22 cellular contexts compared by ENCODE assay signal in the genomic region with DNA sequence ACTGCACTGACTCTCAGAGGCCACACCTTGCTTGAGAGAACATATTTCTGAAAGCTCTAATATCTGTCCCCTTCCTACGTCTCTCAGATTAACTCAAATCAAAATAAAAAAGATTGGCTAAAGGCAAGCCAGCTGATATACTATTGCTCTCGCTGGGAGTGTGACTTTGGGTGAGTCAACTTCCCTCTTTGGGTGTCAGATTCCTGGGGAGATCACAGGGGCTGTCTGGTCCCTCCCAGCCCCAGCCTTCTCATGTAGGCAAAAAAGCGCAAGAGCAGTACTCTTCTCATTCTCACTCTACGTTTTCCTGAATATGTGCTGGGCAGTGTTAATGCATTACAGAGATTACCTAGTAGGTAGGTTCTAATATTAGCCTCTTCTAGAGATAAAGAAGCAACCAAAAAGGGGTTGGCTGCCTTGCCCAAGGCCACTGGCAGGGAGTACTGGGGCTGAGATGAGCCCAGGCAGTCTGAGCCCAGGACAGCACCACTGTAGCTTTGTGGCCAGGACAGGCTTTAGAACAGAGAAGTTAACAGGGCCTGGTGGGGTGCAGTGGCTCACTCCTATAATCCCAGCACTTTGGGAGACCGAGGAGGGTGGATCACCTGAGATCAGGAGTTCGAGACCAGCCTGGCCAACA. TPM values are rescaled to one million over a fixed set of nuclear protein-coding genes. Genes with fewer than 3 reads are reported as not detected.
A peak's percentile ranks its signal among the peaks of the same experiment; 100 is the strongest.
DNase-seq lines count a peak whose midpoint lies in the region; ATAC-seq, FAIRE-seq and TF ChIP-seq lines count a peak whose summit lies in the region.
"Had no signal": no experiment of that assay in that cellular context is flagged by ENCODE, and none has a peak within 500 bp of the region (broad histone marks: within the 10 kb centered on the region; RNA-seq: fewer than 3 reads in every experiment).

No MANE protein-coding gene starts in this region.

- H3K79me2 ChIP-seq in astrocyte (ENCODE audit: insufficient read depth, low read length) (no peaks in the 10 kb centered on the region), keratinocyte (ENCODE audit: control insufficient read depth, insufficient read depth, low read length) (no peaks in the 10 kb centered on the region)

- H3K4me3 Mint-ChIP-seq in astrocyte (ENCODE audit: unreplicated experiment) = no peak overlapping the region
- H3K4me3 Mint-ChIP-seq: mesothelial cell of epicardium had no signal

- H3K4me1 ChIP-seq in astrocyte (ENCODE audit: insufficient read depth, low read length) (peaks cover 9% of the 10 kb centered on the region), keratinocyte (ENCODE audit: control insufficient read depth, extremely low read depth, insufficient read depth, low read length) (peaks cover 16% of the 10 kb centered on the region)

- H3K4me3 ChIP-seq in astrocyte (ENCODE audit: insufficient read depth, low read depth, low read length) = no peak overlapping the region
- H3K4me3 ChIP-seq in keratinocyte (ENCODE audit: control insufficient read depth in 2 of 3, extremely low read depth in 1 of 3, insufficient read depth in 2 of 3, low read depth in 1 of 3, low read length in 3 of 3) = no peak overlapping the region
- H3K4me3 ChIP-seq: coronary artery, skin epidermis had no signal

- H3K4me2 ChIP-seq in astrocyte (ENCODE audit: low read length) (peak overlapping the region; percentile 40), keratinocyte (ENCODE audit: control insufficient read depth, extremely low read depth, insufficient read depth, low read depth, low read length) (peak overlapping the region; percentile 27)

- no peak for FAIRE-seq in astrocyte (lab: Jason Lieb, UNC)
- no peak for FAIRE-seq in keratinocyte (lab: Jason Lieb, UNC)
- FAIRE-seq: islet of Langerhans had no signal

- H3K4me1 Mint-ChIP-seq in astrocyte (ENCODE audit: low read depth, unreplicated experiment) = peaks cover 18% of the 10 kb centered on the region

- H3K27ac Mint-ChIP-seq in astrocyte (ENCODE audit: unreplicated experiment) = peak overlapping the region; percentile 59
- H3K27ac Mint-ChIP-seq: activated T-helper 2 cell treated with anti-CD3 and anti-CD28 coated beads, Interferon-gamma antibody, Interleukin-2, Interleukin-4, amounts not matched to agents 10 μg/mL and 5 μg/mL and 100 μg/mL, durations not matched to agents 14 hours and 24 hours and 36 hours; mesothelial cell of epicardium had no signal

- DNase-seq in 8988T (peak; percentile 43), Kasumi-1 (lab: John Stamatoyannopoulos, UW) (peak; percentile 46 to 64), astrocyte (ENCODE audit: low read depth) (peak; percentile 34), keratinocyte (ENCODE audit: low read depth, low spot score) (no peak), occipital lobe (lab: John Stamatoyannopoulos, UW) (no peak)
- DNase-seq: amygdala; erythroblast; KBM-7; NCI-H146; NCI-H446 treated with DMSO at 0.1 percent for 48 hours; stimulated activated naive CD4-positive, alpha-beta T cell; WERI-Rb-1 had no signal

- H3K9me3 Mint-ChIP-seq in astrocyte (ENCODE audit: unreplicated experiment) = peaks cover 2% of the 10 kb centered on the region
- H3K9me3 Mint-ChIP-seq: activated T-helper 2 cell treated with anti-CD3 and anti-CD28 coated beads, Interferon-gamma antibody, Interleukin-2, Interleukin-4, amounts not matched to agents 10 μg/mL and 5 μg/mL and 100 μg/mL, durations not matched to agents 14 hours and 24 hours and 36 hours; mesothelial cell of epicardium had no signal

- no peak overlapping the region for H3K27ac ChIP-seq in astrocyte (ENCODE audit: low read depth, low read length)
- no peak overlapping the region for H3K27ac ChIP-seq in keratinocyte (ENCODE audit: control insufficient read depth, insufficient read depth, low read length)
- H3K27ac ChIP-seq: coronary artery, skin epidermis, WERI-Rb-1 had no signal

- dilution Hi-C loops in keratinocyte (cut with MboI; ENCODE audit: extremely low pct_ligation_motif_present, low sequenced_read_pairs) = no loop called here

- peaks cover 6% of the 10 kb centered on the region for H3K27me3 Mint-ChIP-seq in astrocyte (ENCODE audit: low read depth, unreplicated experiment)

- H3K36me3 ChIP-seq in astrocyte (ENCODE audit: insufficient read depth, low read length) (no peaks in the 10 kb centered on the region), keratinocyte (ENCODE audit: control insufficient read depth in 2 of 2, extremely low read depth in 1 of 2, insufficient read depth in 2 of 2, low read length in 2 of 2) (no peaks in the 10 kb centered on the region)
- H3K36me3 ChIP-seq: WERI-Rb-1 had no signal

- H3K9me3 ChIP-seq in astrocyte (ENCODE audit: insufficient read depth, low read depth, low read length) = no peaks in the 10 kb centered on the region
- H3K9me3 ChIP-seq in keratinocyte (ENCODE audit: control insufficient read depth, low read depth, low read length) = no peaks in the 10 kb centered on the region

- H3K9ac ChIP-seq in astrocyte (ENCODE audit: low read length) = no peak overlapping the region
- no peak overlapping the region for H3K9ac ChIP-seq in keratinocyte (ENCODE audit: control insufficient read depth, extremely low read depth, insufficient read depth, low read length)

- no peak for ATAC-seq in GM21717 (IDR thresholded peaks at IDR 0.05; ENCODE audit: unreplicated experiment)
- no peak for ATAC-seq in HG03280 (IDR thresholded peaks at IDR 0.05; ENCODE audit: unreplicated experiment)
- no peak for ATAC-seq in HG03432 (IDR thresholded peaks at IDR 0.05; ENCODE audit: unreplicated experiment)
- ATAC-seq: HCT116 had no signal

- H4K20me1 ChIP-seq in astrocyte (ENCODE audit: insufficient read depth, low read length) (no peaks in the 10 kb centered on the region), keratinocyte (ENCODE audit: control insufficient read depth, extremely low read depth, insufficient read depth, low read length) (no peaks in the 10 kb centered on the region)

- H3K9me1 ChIP-seq in keratinocyte (ENCODE audit: control insufficient read depth, extremely low read depth, insufficient read depth, low read length) = no peaks in the 10 kb centered on the region

- no peaks in the 10 kb centered on the region for H3K36me3 Mint-ChIP-seq in astrocyte (ENCODE audit: low read depth, unreplicated experiment)
- H3K36me3 Mint-ChIP-seq: mesothelial cell of epicardium had no signal

- H3K27me3 ChIP-seq in astrocyte (ENCODE audit: insufficient read depth, low read length) = no peaks in the 10 kb centered on the region
- H3K27me3 ChIP-seq in keratinocyte (ENCODE audit: control insufficient read depth, extremely low read depth, insufficient read depth, low read length) = no peaks in the 10 kb centered on the region

- no peak overlapping the region for H2AFZ ChIP-seq in astrocyte (ENCODE audit: low read depth, low read length)
- H2AFZ ChIP-seq in keratinocyte (ENCODE audit: control insufficient read depth, low read length) = peak overlapping the region; percentile 63

- TF ChIP-seq CTCF in astrocyte (IDR thresholded peaks at IDR 0.05; ENCODE audit: insufficient read depth, low read depth, low read length) (no peak), keratinocyte (optimal IDR thresholded peaks at IDR 0.05 in 1 of 3, IDR thresholded peaks at IDR 0.05 in 1 of 3, conservative IDR thresholded peaks at IDR 0.05 in 1 of 3; ENCODE audit: extremely low read depth in 1 of 3, insufficient read depth in 2 of 3, low read length in 3 of 3) (no peak)

RNA-seq across cellular contexts. Expression of gene DENND2A, which starts 9.1 kb away (rescaled TPM):
- total RNA-seq in astrocyte (41.7 and 42.1 TPM in 2 replicates), occipital lobe (16.4 TPM)
- polyA plus RNA-seq in keratinocyte = 0.95 to 5.1 TPM (median 1.8 TPM) in 3 replicates
- not detected for polyA plus RNA-seq in keratinocyte (2011; ENCODE audit: low read depth)
- polyA plus RNA-seq in keratinocyte (2011; cell fraction: cytosol; rRNA removed) = 2.5 and 2.8 TPM in 2 replicates
- 2.8 and 4.3 TPM in 2 replicates for polyA plus RNA-seq in keratinocyte (2011; cell fraction: nucleus; rRNA removed)
- 0.07 and 4.7 TPM in 2 replicates for polyA plus RNA-seq in keratinocyte (2012; ENCODE audit: low replicate concordance)
- 2.8 to 4.1 TPM (median 3.6 TPM) in 3 replicates for polyA minus RNA-seq in keratinocyte
- 3.8 TPM for polyA minus RNA-seq in keratinocyte (2011; cell fraction: cytosol; rRNA and poly(A)+ RNA removed)
- polyA minus RNA-seq in keratinocyte (2011; cell fraction: nucleus; rRNA and poly(A)+ RNA removed) = 2.0 and 2.4 TPM in 2 replicates
- total RNA-seq: activated CD8-positive, alpha-beta memory T cell treated with anti-CD3 and anti-CD28 coated beads for 36 hours; activated T-helper 2 cell treated with anti-CD3 and anti-CD28 coated beads, Interferon-gamma antibody, Interleukin-2, Interleukin-4, amounts not matched to agents 10 μg/mL and 5 μg/mL and 100 μg/mL, durations not matched to agents 14 hours and 24 hours and 36 hours had no signal

RNA-seq across cellular contexts. Expression of gene ADCK2, which starts 23.1 kb away (rescaled TPM):
- 11.5 and 12.4 TPM in 2 replicates for total RNA-seq in astrocyte
- 9.4 to 13.0 TPM (median 9.5 TPM) in 3 replicates for polyA plus RNA-seq in keratinocyte
- polyA plus RNA-seq in keratinocyte (2011; ENCODE audit: low read depth) = 7.4 TPM
- 8.2 and 9.2 TPM in 2 replicates for polyA plus RNA-seq in keratinocyte (2011; cell fraction: cytosol; rRNA removed)
- polyA plus RNA-seq in keratinocyte (2011; cell fraction: nucleus; rRNA removed) = 9.9 and 10.2 TPM in 2 replicates
- polyA plus RNA-seq in keratinocyte (2012; ENCODE audit: low replicate concordance) = 14.9 and 15.6 TPM in 2 replicates
- polyA minus RNA-seq in keratinocyte = 8.1 to 18.6 TPM (median 12.9 TPM) in 3 replicates
- polyA minus RNA-seq in keratinocyte (2011; cell fraction: cytosol; rRNA and poly(A)+ RNA removed) = 11.3 TPM
- 5.9 and 6.3 TPM in 2 replicates for polyA minus RNA-seq in keratinocyte (2011; cell fraction: nucleus; rRNA and poly(A)+ RNA removed)
- total RNA-seq in occipital lobe = 47.6 TPM

RNA-seq across cellular contexts. Expression of gene NDUFB2, which starts 46.8 kb away (rescaled TPM):
- total RNA-seq in astrocyte = 218 and 254 TPM in 2 replicates
- polyA plus RNA-seq in keratinocyte = 338 to 495 TPM (median 379 TPM) in 3 replicates
- polyA plus RNA-seq in keratinocyte (2011; ENCODE audit: low read depth) = 63.9 TPM
- 236 and 305 TPM in 2 replicates for polyA plus RNA-seq in keratinocyte (2011; cell fraction: cytosol; rRNA removed)
- polyA plus RNA-seq in keratinocyte (2011; cell fraction: nucleus; rRNA removed) = 101 and 194 TPM in 2 replicates
- polyA plus RNA-seq in keratinocyte (2012; ENCODE audit: low replicate concordance) = 209 and 336 TPM in 2 replicates
- polyA minus RNA-seq in keratinocyte = 52.8 to 96.1 TPM (median 58.3 TPM) in 3 replicates
- 112 TPM for polyA minus RNA-seq in keratinocyte (2011; cell fraction: cytosol; rRNA and poly(A)+ RNA removed)
- 14.7 and 17.1 TPM in 2 replicates for polyA minus RNA-seq in keratinocyte (2011; cell fraction: nucleus; rRNA and poly(A)+ RNA removed)
- total RNA-seq in occipital lobe = 45.4 TPM

Comparison
In these comparisons a context has a peak if more than half of its experiments do, and no peak if none do; other contexts are left out.
1. DNase-seq: peak in 8988T (single experiment), Kasumi-1 (2 of 2) and astrocyte (single experiment); none in keratinocyte (single experiment) and occipital lobe (single experiment).